In genomic region chr15:64877435-64877834, GRCh38 we compare ENCODE assay signal across 8 cellular contexts. TPM values are rescaled to one million over a fixed set of nuclear protein-coding genes. Genes with fewer than 3 reads are reported as not detected.
DNase-seq lines count a peak whose midpoint lies in the region; ATAC-seq and TF ChIP-seq lines count a peak whose summit lies in the region.

No MANE protein-coding gene starts in this region.

- H3K4me1 ChIP-seq in Peyer's patch (peaks cover 0 to 11% (median 4%) of the 10 kb centered on the region in 4 donors), esophagus squamous epithelium (peaks cover 20 to 48% (median 24%) of the 10 kb centered on the region in 3 donors), neutrophil (ENCODE audit: control insufficient read depth in 1 of 2, insufficient read depth in 1 of 2, low read depth in 1 of 2, low read length in 1 of 2) (peaks cover 54 to 60% of the 10 kb centered on the region in 2 experiments)

- no peak overlapping the region for H3K4me3 ChIP-seq in Peyer's patch
- H3K4me3 ChIP-seq in esophagus squamous epithelium: no peak overlapping the region
- H3K4me3 ChIP-seq in neutrophil (ENCODE audit: low read depth in 1 of 2, low read length in 1 of 2): peak overlapping the region in 1 of 2 experiments; percentile 9

- H3K27ac ChIP-seq in Peyer's patch (peak overlapping the region; percentile 31 to 61 (median 39)), esophagus squamous epithelium (peak overlapping the region in 3 of 4 donors; percentile 21 to 81 (median 77)), neutrophil (peak overlapping the region; percentile 68)

- intact Hi-C loops in esophagus squamous epithelium (cut with DNase I): no loop called here

- H3K36me3 ChIP-seq in Peyer's patch: no peaks in the 10 kb centered on the region
- no peaks in the 10 kb centered on the region for H3K36me3 ChIP-seq in esophagus squamous epithelium
- H3K36me3 ChIP-seq in neutrophil: no peaks in the 10 kb centered on the region

- TF ChIP-seq POLR2A in Peyer's patch (IDR thresholded peaks at IDR 0.05) (no peak), esophagus squamous epithelium (IDR thresholded peaks at IDR 0.05) (peak in 1 of 4 donors; percentile 33), erythroblast (IDR thresholded peaks at IDR 0.05; ENCODE audit: low read length) (no peak)

- no CpG with 5 or more reads among the region's 3 CpGs for WGBS in esophagus squamous epithelium, 2 donors

- ATAC-seq in GM19035 (IDR thresholded peaks at IDR 0.05; ENCODE audit: unreplicated experiment): no peak

- DNase-seq in C1 segment of cervical spinal cord (lab: John Stamatoyannopoulos, UW) (peak in 10 of 14 donors; percentile 27 to 85 (median 58)), Peyer's patch (peak in 1 of 3 donors; percentile 65), esophagus squamous epithelium (lab: John Stamatoyannopoulos, UW) (no peak), middle frontal gyrus (ENCODE audit: extremely low spot score, low spot score) (no peak), NCI-H2171 treated with DMSO at 0.1 percent for 48 hours (lab: John Stamatoyannopoulos, UW) (no peak), erythroblast (lab: John Stamatoyannopoulos, UW) (no peak)

- H3K9me3 ChIP-seq in Peyer's patch (no peaks in the 10 kb centered on the region), esophagus squamous epithelium (no peaks in the 10 kb centered on the region), neutrophil (no peaks in the 10 kb centered on the region)

- no peak for TF ChIP-seq CTCF in Peyer's patch (IDR thresholded peaks at IDR 0.05)
- no peak for TF ChIP-seq CTCF in esophagus squamous epithelium (IDR thresholded peaks at IDR 0.05)
- TF ChIP-seq CTCF in neutrophil (IDR thresholded peaks at IDR 0.05): no peak

- H3K27me3 ChIP-seq in Peyer's patch (no peaks in the 10 kb centered on the region), esophagus squamous epithelium (no peaks in the 10 kb centered on the region), neutrophil (no peaks in the 10 kb centered on the region)

RNA-seq across cellular contexts. Expression of gene ANKDD1A, which starts 34.3 kb away (rescaled TPM):
- total RNA-seq in Peyer's patch: 10 to 100 TPM in 1 of 4 donors, 1 to 10 TPM in 3; 3.9 to 13.2 (median 5.3) TPM
- total RNA-seq in esophagus squamous epithelium: 1 to 10 TPM in 3 of 4 donors, under 1 TPM in 1; 0.45 to 7.8 (median 2.4) TPM

RNA-seq across cellular contexts. Expression of gene PLEKHO2, which starts 35.7 kb away (rescaled TPM):
- total RNA-seq in Peyer's patch (10 to 100 TPM in 1 of 4 donors, 1 to 10 TPM in 3; 4.7 to 18.2 (median 7.4) TPM), esophagus squamous epithelium (10 to 100 TPM in 1 of 4 donors, 1 to 10 TPM in 3; 5.6 to 18.3 (median 7.2) TPM)

RNA-seq across cellular contexts. Expression of gene PIF1, which starts 52.0 kb away (rescaled TPM):
- 1 to 10 TPM; 3.5 to 8.5 (median 6.9) TPM for total RNA-seq in Peyer's patch
- 10 to 100 TPM in 1 of 4 donors, 1 to 10 TPM in 3; 1.8 to 17.5 (median 3.8) TPM for total RNA-seq in esophagus squamous epithelium

Comparison
In these comparisons a context has a peak if more than half of its experiments do, and no peak if none do; other contexts are left out.
1. DNase-seq: peak in C1 segment of cervical spinal cord (10 of 14); none in esophagus squamous epithelium (single experiment), middle frontal gyrus (single experiment), NCI-H2171 treated with DMSO at 0.1 percent for 48 hours (single experiment) and erythroblast (0 of 2).
2. Peak in every context shown above with its lines, with median percentiles within 50 percentile points of each other: H3K27ac ChIP-seq.